Comparison of ENCODE assay signal across 12 cellular contexts in genomic region chr2:159506764-159507406, GRCh38.
DNase-seq lines count a peak whose midpoint lies in the region; FAIRE-seq and TF ChIP-seq lines count a peak whose summit lies in the region.
"Had no signal": no experiment of that assay in that cellular context is flagged by ENCODE, and none has a peak within 500 bp of the region (broad histone marks: within the 10 kb centered on the region; RNA-seq: fewer than 3 reads in every experiment).

No MANE protein-coding gene starts in this region.

- POLR2A ChIA-PET in A673 (lab: Charles Lee; ENCODE audit: low non-redundant PET), result no interaction called here

- H3K4me3 ChIP-seq in AG10803 (ENCODE audit: low read length), result no peak overlapping the region
- H3K4me3 ChIP-seq in astrocyte (ENCODE audit: insufficient read depth, low read depth, low read length), result no peak overlapping the region
- no peak overlapping the region for H3K4me3 ChIP-seq in sigmoid colon
- H3K4me3 ChIP-seq in A673 (ENCODE audit: low read depth, low read length, poor library complexity, severe bottlenecking), result no peak overlapping the region
- no peak overlapping the region for H3K4me3 ChIP-seq in tibial artery
- H3K4me3 ChIP-seq: BLaER1 treated with 17β-estradiol and CSF1 and Interleukin-3, amounts not matched to agents 10 nM and 100 nM had no signal

- H3K36me3 ChIP-seq in astrocyte (ENCODE audit: insufficient read depth, low read length) (no peaks in the 10 kb centered on the region), sigmoid colon (no peaks in the 10 kb centered on the region), A673 (ENCODE audit: insufficient read depth, low read length, poor library complexity, severe bottlenecking) (no peaks in the 10 kb centered on the region), tibial artery (no peaks in the 10 kb centered on the region)
- H3K36me3 ChIP-seq: BLaER1 treated with 17β-estradiol and CSF1 and Interleukin-3, amounts not matched to agents 10 nM and 100 nM had no signal

- H3K27ac ChIP-seq in astrocyte (ENCODE audit: low read depth, low read length), result no peak overlapping the region
- no peak overlapping the region for H3K27ac ChIP-seq in sigmoid colon
- no peak overlapping the region for H3K27ac ChIP-seq in A673 (ENCODE audit: low read depth, low read length, poor library complexity, severe bottlenecking)
- H3K27ac ChIP-seq in tibial artery, result no peak overlapping the region
- H3K27ac ChIP-seq: BLaER1 treated with 17β-estradiol and CSF1 and Interleukin-3, amounts not matched to agents 10 nM and 100 nM had no signal

- H2AFZ ChIP-seq in astrocyte (ENCODE audit: low read depth, low read length), result no peak overlapping the region

- no peak overlapping the region for H3K27ac Mint-ChIP-seq in astrocyte (ENCODE audit: unreplicated experiment)
- no peak overlapping the region for H3K27ac Mint-ChIP-seq in osteocyte (ENCODE audit: unreplicated experiment)

- peaks cover 11% of the 10 kb centered on the region for H3K79me2 ChIP-seq in astrocyte (ENCODE audit: insufficient read depth, low read length)

- DNase-seq in AG10803 (ENCODE audit: low read depth), result peak; percentile 1
- peak; percentile 42 for DNase-seq in HT-29 (ENCODE audit: low spot score)
- peak; percentile 59 for DNase-seq in astrocyte (ENCODE audit: low read depth)
- DNase-seq in iris pigment epithelial cell (ENCODE audit: low read depth), result peak; percentile 58
- DNase-seq in sigmoid colon, result no peak
- DNase-seq in osteocyte (ENCODE audit: extremely low spot score, unreplicated experiment), result no peak
- no peak for DNase-seq in A673 (ENCODE audit: low spot score)
- DNase-seq in tibial artery, result no peak
- DNase-seq: nephron progenitor cell had no signal

- H3K4me3 Mint-ChIP-seq in astrocyte (ENCODE audit: unreplicated experiment) (no peak overlapping the region), osteocyte (ENCODE audit: unreplicated experiment) (no peak overlapping the region)
- H3K4me3 Mint-ChIP-seq: brain, nephron progenitor cell had no signal

- no peak for FAIRE-seq in astrocyte (lab: Jason Lieb, UNC)
- FAIRE-seq: TTC549 had no signal

- H3K27me3 ChIP-seq in astrocyte (ENCODE audit: insufficient read depth, low read length), result no peaks in the 10 kb centered on the region
- no peaks in the 10 kb centered on the region for H3K27me3 ChIP-seq in sigmoid colon
- no peaks in the 10 kb centered on the region for H3K27me3 ChIP-seq in A673 (replicated peaks; ENCODE audit: insufficient read depth, low read depth, low read length, poor library complexity)
- no peaks in the 10 kb centered on the region for H3K27me3 ChIP-seq in tibial artery
- H3K27me3 ChIP-seq: BLaER1 treated with 17β-estradiol and CSF1 and Interleukin-3, amounts not matched to agents 10 nM and 100 nM had no signal

- H3K4me1 Mint-ChIP-seq in astrocyte (ENCODE audit: low read depth, unreplicated experiment), result peaks cover 9% of the 10 kb centered on the region
- H3K4me1 Mint-ChIP-seq in osteocyte (ENCODE audit: unreplicated experiment), result no peaks in the 10 kb centered on the region
- H3K4me1 Mint-ChIP-seq: nephron progenitor cell had no signal

- H3K27me3 Mint-ChIP-seq in astrocyte (ENCODE audit: low read depth, unreplicated experiment) (no peaks in the 10 kb centered on the region), osteocyte (ENCODE audit: unreplicated experiment) (no peaks in the 10 kb centered on the region)
- H3K27me3 Mint-ChIP-seq: brain had no signal

- H4K20me1 ChIP-seq in astrocyte (ENCODE audit: insufficient read depth, low read length), result peaks cover 15% of the 10 kb centered on the region

- TF ChIP-seq EP300 in sigmoid colon (IDR thresholded peaks at IDR 0.05), result no peak

- 48 to 59% methylated on average over 2 of the region's 2 CpGs for WGBS in sigmoid colon, 2 donors

- peaks cover 5% of the 10 kb centered on the region for H3K4me1 ChIP-seq in astrocyte (ENCODE audit: insufficient read depth, low read length)
- peaks cover 0 to 25% (median 11%) of the 10 kb centered on the region in 4 donors for H3K4me1 ChIP-seq in sigmoid colon
- H3K4me1 ChIP-seq in A673 (ENCODE audit: insufficient read depth, low read length, poor library complexity, severe bottlenecking), result no peaks in the 10 kb centered on the region
- H3K4me1 ChIP-seq in tibial artery, result no peaks in the 10 kb centered on the region

- TF ChIP-seq CTCF in AG10803 (conservative IDR thresholded peaks at IDR 0.05; ENCODE audit: low read length) (no peak), astrocyte (IDR thresholded peaks at IDR 0.05; ENCODE audit: insufficient read depth, low read depth, low read length) (no peak), sigmoid colon (IDR thresholded peaks at IDR 0.05) (no peak), osteocyte (IDR thresholded peaks at IDR 0.05) (no peak), A673 (conservative IDR thresholded peaks at IDR 0.05; ENCODE audit: low read depth, low read length) (no peak), tibial artery (IDR thresholded peaks at IDR 0.05) (no peak)

- H3K9me3 Mint-ChIP-seq in astrocyte (ENCODE audit: unreplicated experiment) (no peaks in the 10 kb centered on the region), osteocyte (ENCODE audit: unreplicated experiment) (peaks cover 1% of the 10 kb centered on the region)

- H3K36me3 Mint-ChIP-seq in astrocyte (ENCODE audit: low read depth, unreplicated experiment) (no peaks in the 10 kb centered on the region), osteocyte (ENCODE audit: unreplicated experiment) (peaks cover under 1% of the 10 kb centered on the region)

- CTCF ChIA-PET in A673 (lab: Charles Lee), result no interaction called here

- peak overlapping the region; percentile 49 for H3K4me2 ChIP-seq in astrocyte (ENCODE audit: low read length)

- no TSS peak for BruUV-seq in A673 (replicated peaks; lab: Mats Ljungman, UMichigan)

- no peaks in the 10 kb centered on the region for H3K9me3 ChIP-seq in astrocyte (ENCODE audit: insufficient read depth, low read depth, low read length)
- no peaks in the 10 kb centered on the region for H3K9me3 ChIP-seq in sigmoid colon
- H3K9me3 ChIP-seq in A673 (ENCODE audit: low read depth, low read length, poor library complexity, severe bottlenecking), result no peaks in the 10 kb centered on the region
- H3K9me3 ChIP-seq in tibial artery, result no peaks in the 10 kb centered on the region

- intact Hi-C loops in sigmoid colon (cut with DNase I), result no loop called here
- intact Hi-C loops in A673 (cut with micrococcal nuclease; ENCODE audit: unreplicated experiment), result no loop called here
- intact Hi-C loops in tibial artery (cut with DNase I; ENCODE audit: low total_unique reads), result no loop called here

- H3K9ac ChIP-seq in astrocyte (ENCODE audit: low read length), result no peak overlapping the region
- H3K9ac ChIP-seq: BLaER1 treated with 17β-estradiol and CSF1 and Interleukin-3, amounts not matched to agents 10 nM and 100 nM had no signal

- TF ChIP-seq POLR2A in sigmoid colon (IDR thresholded peaks at IDR 0.05), result no peak

Comparison
In these comparisons a context has a peak if more than half of its experiments do, and no peak if none do; other contexts are left out.
1. DNase-seq: peak in AG10803 (single experiment), HT-29 (single experiment), astrocyte (single experiment) and iris pigment epithelial cell (single experiment); none in sigmoid colon (single experiment), osteocyte (single experiment), A673 (single experiment) and tibial artery (0 of 2).